9 cellular contexts compared by ENCODE assay signal in genomic region chr6:34810936-34811632, GRCh38. TPM values are rescaled to one million over a fixed set of nuclear protein-coding genes. Genes with fewer than 3 reads are reported as not detected.
A peak's percentile ranks its signal among the peaks of the same experiment; 100 is the strongest.
DNase-seq lines count a peak whose midpoint lies in the region; ATAC-seq, FAIRE-seq and TF ChIP-seq lines count a peak whose summit lies in the region.
"Had no signal": no experiment of that assay in that cellular context is flagged by ENCODE, and none has a peak within 500 bp of the region (broad histone marks: within the 10 kb centered on the region; RNA-seq: fewer than 3 reads in every experiment).

No MANE protein-coding gene starts in this region.

- H3K79me2 ChIP-seq in keratinocyte (ENCODE audit: control insufficient read depth, insufficient read depth, low read length), result peaks cover 2% of the 10 kb centered on the region

- peak; percentile 90 for ATAC-seq in GM21529 (IDR thresholded peaks at IDR 0.05; ENCODE audit: unreplicated experiment)
- peak; percentile 60 for ATAC-seq in HG03558 (IDR thresholded peaks at IDR 0.05; ENCODE audit: extremely low read depth, unreplicated experiment)

- H3K9me3 ChIP-seq in keratinocyte (ENCODE audit: control insufficient read depth, low read depth, low read length), result no peaks in the 10 kb centered on the region

- H3K27ac ChIP-seq in keratinocyte (ENCODE audit: control insufficient read depth, insufficient read depth, low read length), result peak overlapping the region; percentile 8
- H3K27ac ChIP-seq: VCaP had no signal

- peaks cover 24% of the 10 kb centered on the region for H3K4me1 ChIP-seq in keratinocyte (ENCODE audit: control insufficient read depth, extremely low read depth, insufficient read depth, low read length)

- no peaks in the 10 kb centered on the region for H3K36me3 ChIP-seq in keratinocyte (ENCODE audit: control insufficient read depth in 2 of 2, extremely low read depth in 1 of 2, insufficient read depth in 2 of 2, low read length in 2 of 2)

- H3K9me1 ChIP-seq in keratinocyte (ENCODE audit: control insufficient read depth, extremely low read depth, insufficient read depth, low read length), result no peaks in the 10 kb centered on the region

- peak overlapping the region; percentile 16 for H3K4me2 ChIP-seq in keratinocyte (ENCODE audit: control insufficient read depth, extremely low read depth, insufficient read depth, low read depth, low read length)

- H4K20me1 ChIP-seq in keratinocyte (ENCODE audit: control insufficient read depth, extremely low read depth, insufficient read depth, low read length), result peaks cover 2% of the 10 kb centered on the region

- DNase-seq in GM18507 (ENCODE audit: extremely low spot score, insufficient read length, low read depth) (no peak), keratinocyte (ENCODE audit: low read depth, low spot score) (no peak), medulla oblongata (ENCODE audit: extremely low spot score) (no peak), AG08395 (ENCODE audit: low spot score) (no peak), cerebellum (ENCODE audit: low spot score) (no peak), DMS114 treated with DMSO at 0.1 percent for 48 hours (lab: John Stamatoyannopoulos, UW; ENCODE audit: unreplicated experiment) (no peak)

- no peaks in the 10 kb centered on the region for H3K27me3 ChIP-seq in keratinocyte (ENCODE audit: control insufficient read depth, extremely low read depth, insufficient read depth, low read length)

- no peak overlapping the region for H3K4me3 ChIP-seq in keratinocyte (ENCODE audit: control insufficient read depth in 2 of 3, extremely low read depth in 1 of 3, insufficient read depth in 2 of 3, low read depth in 1 of 3, low read length in 3 of 3)

- dilution Hi-C loops in keratinocyte (cut with MboI; ENCODE audit: extremely low pct_ligation_motif_present, low sequenced_read_pairs), result no loop called here

- TF ChIP-seq CTCF in keratinocyte (optimal IDR thresholded peaks at IDR 0.05 in 1 of 3, IDR thresholded peaks at IDR 0.05 in 1 of 3, conservative IDR thresholded peaks at IDR 0.05 in 1 of 3; ENCODE audit: extremely low read depth in 1 of 3, insufficient read depth in 2 of 3, low read length in 3 of 3), result no peak

- H3K9ac ChIP-seq in keratinocyte (ENCODE audit: control insufficient read depth, extremely low read depth, insufficient read depth, low read length), result peak overlapping the region; percentile 9

- FAIRE-seq in GM18507 (lab: Jason Lieb, UNC) (peak; percentile 92), keratinocyte (lab: Jason Lieb, UNC) (no peak)

- no peak overlapping the region for H2AFZ ChIP-seq in keratinocyte (ENCODE audit: control insufficient read depth, low read length)

RNA-seq across cellular contexts. Expression of gene BLTP3A, which starts 19.2 kb away (rescaled TPM):
- 4.4 to 4.9 TPM (median 4.5 TPM) in 3 replicates for polyA plus RNA-seq in keratinocyte
- polyA plus RNA-seq in keratinocyte (2011; ENCODE audit: low read depth), result 3.4 TPM
- polyA plus RNA-seq in keratinocyte (2011; cell fraction: cytosol; rRNA removed), result 4.0 and 6.1 TPM in 2 replicates
- polyA plus RNA-seq in keratinocyte (2011; cell fraction: nucleus; rRNA removed), result 7.0 and 7.1 TPM in 2 replicates
- 3.7 and 4.5 TPM in 2 replicates for polyA plus RNA-seq in keratinocyte (2012; ENCODE audit: low replicate concordance)
- 10.6 to 14.8 TPM (median 13.8 TPM) in 3 replicates for polyA minus RNA-seq in keratinocyte
- polyA minus RNA-seq in keratinocyte (2011; cell fraction: cytosol; rRNA and poly(A)+ RNA removed), result 7.5 TPM
- polyA minus RNA-seq in keratinocyte (2011; cell fraction: nucleus; rRNA and poly(A)+ RNA removed), result 8.4 and 16.1 TPM in 2 replicates
- total RNA-seq in cerebellum, result 11.8 TPM

RNA-seq across cellular contexts. Expression of gene SNRPC, which starts 53.8 kb away (rescaled TPM):
- 127 to 216 TPM (median 185 TPM) in 3 replicates for polyA plus RNA-seq in keratinocyte
- polyA plus RNA-seq in keratinocyte (2011; ENCODE audit: low read depth), result 24.5 TPM
- polyA plus RNA-seq in keratinocyte (2011; cell fraction: cytosol; rRNA removed), result 193 and 215 TPM in 2 replicates
- 116 and 140 TPM in 2 replicates for polyA plus RNA-seq in keratinocyte (2011; cell fraction: nucleus; rRNA removed)
- polyA plus RNA-seq in keratinocyte (2012; ENCODE audit: low replicate concordance), result 87.6 and 153 TPM in 2 replicates
- polyA minus RNA-seq in keratinocyte, result 56.4 to 82.9 TPM (median 63.4 TPM) in 3 replicates
- polyA minus RNA-seq in keratinocyte (2011; cell fraction: cytosol; rRNA and poly(A)+ RNA removed), result 46.2 TPM
- polyA minus RNA-seq in keratinocyte (2011; cell fraction: nucleus; rRNA and poly(A)+ RNA removed), result 8.3 and 21.6 TPM in 2 replicates
- total RNA-seq in cerebellum, result 33.0 TPM
